8 cellular contexts compared by ENCODE assay signal in genomic region chr16:84603115-84603816, GRCh38. TPM values are rescaled to one million over a fixed set of nuclear protein-coding genes. Genes with fewer than 3 reads are reported as not detected.
DNase-seq lines count a peak whose midpoint lies in the region; FAIRE-seq and TF ChIP-seq lines count a peak whose summit lies in the region.

No MANE protein-coding gene starts in this region.

- intact Hi-C loops in OCI-LY7 (cut with micrococcal nuclease; ENCODE audit: unreplicated experiment) (no loop called here), ascending aorta (cut with DNase I) (loop anchor here (1.0 kb wide), 2 partner anchors 15 to 71 kb away; partner anchors contain the start of gene COTL1), spleen (cut with DNase I; ENCODE audit: low total_unique reads) (no loop called here)

- H3K9me2 ChIP-seq in OCI-LY7 (ENCODE audit: insufficient read depth, low read length), result no peaks in the 10 kb centered on the region

- H3K36me3 ChIP-seq in GM06990 (ENCODE audit: control insufficient read depth, insufficient read depth, low read length), result peaks cover 4% of the 10 kb centered on the region
- peaks cover 50% of the 10 kb centered on the region for H3K36me3 ChIP-seq in OCI-LY7 (ENCODE audit: insufficient read depth, low read length)
- H3K36me3 ChIP-seq in ascending aorta, result no peaks in the 10 kb centered on the region
- peaks cover 7 to 17% of the 10 kb centered on the region in 2 experiments for H3K36me3 ChIP-seq in keratinocyte (ENCODE audit: control insufficient read depth in 2 of 2, extremely low read depth in 1 of 2, insufficient read depth in 2 of 2, low read length in 2 of 2)
- H3K36me3 ChIP-seq in spleen, result peaks cover 0 to 33% (median 0%) of the 10 kb centered on the region in 6 donors

- 35 to 49% (median 44%) methylated on average over 21 to 24 of the region's 24 CpGs for WGBS in spleen, 5 donors

- dilution Hi-C loops in keratinocyte (cut with MboI; ENCODE audit: extremely low pct_ligation_motif_present, low sequenced_read_pairs), result no loop called here

- H3K4me2 ChIP-seq in OCI-LY7 (ENCODE audit: low read length) (peak overlapping the region; percentile 18; the same call in 1 of the 2 replicates), keratinocyte (ENCODE audit: control insufficient read depth, extremely low read depth, insufficient read depth, low read depth, low read length) (peak overlapping the region; percentile 1)

- no TSS peak for BruUV-seq in OCI-LY7 (replicated peaks; lab: Mats Ljungman, UMichigan)

- peak in 1 of 3 donors; percentile 41 for TF ChIP-seq POLR2A in spleen (IDR thresholded peaks at IDR 0.05)

- POLR2A ChIA-PET in OCI-LY7 (lab: Charles Lee), result interaction anchor here (0.6 to 1.6 kb wide), 3 partner anchors 11 to 95 kb away, joined by 3 to 6 read pairs (median 4); no protein-coding TSS in a partner anchor

- no peak for DNase-seq in GM06990 (ENCODE audit: extremely low read depth, insufficient read length)
- DNase-seq in OCI-LY7 (ENCODE audit: low spot score), result no peak
- peak; percentile 89 to 97 for DNase-seq in ascending aorta (ENCODE audit: low spot score in 2 of 2)
- DNase-seq in keratinocyte (ENCODE audit: low read depth, low spot score), result peak; percentile 75
- DNase-seq in spleen, result peak; percentile 91
- no peak for DNase-seq in UCSD-AML1 (lab: John Stamatoyannopoulos, UW; ENCODE audit: unreplicated experiment)
- DNase-seq in NCI-H510A (lab: John Stamatoyannopoulos, UW), result no peak
- DNase-seq in HUDEP-2 (lab: John Stamatoyannopoulos, UW; ENCODE audit: unreplicated experiment in 76 of 76), result no peak

- H4K20me1 ChIP-seq in OCI-LY7 (ENCODE audit: insufficient read depth, low read length) (peaks cover 13% of the 10 kb centered on the region; the same call in 1 of the 2 replicates), keratinocyte (ENCODE audit: control insufficient read depth, extremely low read depth, insufficient read depth, low read length) (peaks cover 28% of the 10 kb centered on the region)

- no peaks in the 10 kb centered on the region; the same call in 1 of the 2 replicates for H3K9me3 ChIP-seq in OCI-LY7 (ENCODE audit: low read length)
- no peaks in the 10 kb centered on the region for H3K9me3 ChIP-seq in ascending aorta
- H3K9me3 ChIP-seq in keratinocyte (ENCODE audit: control insufficient read depth, low read depth, low read length), result no peaks in the 10 kb centered on the region
- H3K9me3 ChIP-seq in spleen, result peaks cover 0 to 6% (median 0%) of the 10 kb centered on the region in 8 donors

- H3K9ac ChIP-seq in keratinocyte (ENCODE audit: control insufficient read depth, extremely low read depth, insufficient read depth, low read length), result peak overlapping the region; percentile 39

- H3K27ac ChIP-seq in OCI-LY7 (ENCODE audit: low read depth, low read length, poor library complexity, severe bottlenecking) (peak overlapping the region; percentile 97), ascending aorta (peak overlapping the region; percentile 63 to 64), keratinocyte (ENCODE audit: control insufficient read depth, insufficient read depth, low read length) (peak overlapping the region; percentile 73), spleen (peak overlapping the region; percentile 61 to 97 (median 94))

- TF ChIP-seq CTCF in GM06990 (IDR thresholded peaks at IDR 0.05; ENCODE audit: insufficient read depth, low read length, poor library complexity, severe bottlenecking) (no peak), OCI-LY7 (conservative IDR thresholded peaks at IDR 0.05; ENCODE audit: low read length) (no peak), ascending aorta (IDR thresholded peaks at IDR 0.05) (no peak), keratinocyte (optimal IDR thresholded peaks at IDR 0.05 in 1 of 3, IDR thresholded peaks at IDR 0.05 in 1 of 3, conservative IDR thresholded peaks at IDR 0.05 in 1 of 3; ENCODE audit: extremely low read depth in 1 of 3, insufficient read depth in 2 of 3, low read length in 3 of 3) (no peak), spleen (IDR thresholded peaks at IDR 0.05 in 8 of 11, conservative IDR thresholded peaks at IDR 0.05 in 3 of 11) (no peak)

- peaks cover 93% of the 10 kb centered on the region for H3K4me1 ChIP-seq in OCI-LY7 (ENCODE audit: insufficient read depth, low read length, poor library complexity, severe bottlenecking)
- H3K4me1 ChIP-seq in ascending aorta, result peaks cover 6 to 24% of the 10 kb centered on the region in 2 donors
- peaks cover 25% of the 10 kb centered on the region for H3K4me1 ChIP-seq in keratinocyte (ENCODE audit: control insufficient read depth, extremely low read depth, insufficient read depth, low read length)
- H3K4me1 ChIP-seq in spleen, result peaks cover 84 to 100% (median 99%) of the 10 kb centered on the region in 6 donors

- H2AFZ ChIP-seq in OCI-LY7 (ENCODE audit: low read length), result no peak overlapping the region
- H2AFZ ChIP-seq in keratinocyte (ENCODE audit: control insufficient read depth, low read length), result no peak overlapping the region

- H3K4me3 ChIP-seq in GM06990 (replicated peaks; ENCODE audit: low read depth, low read length), result peak overlapping the region; percentile 28
- no peak overlapping the region for H3K4me3 ChIP-seq in OCI-LY7 (ENCODE audit: low read depth, low read length, poor library complexity, severe bottlenecking)
- peak overlapping the region in 1 of 2 donors; percentile 36 for H3K4me3 ChIP-seq in ascending aorta
- H3K4me3 ChIP-seq in keratinocyte (ENCODE audit: control insufficient read depth in 2 of 3, extremely low read depth in 1 of 3, insufficient read depth in 2 of 3, low read depth in 1 of 3, low read length in 3 of 3), result no peak overlapping the region
- peak overlapping the region in 4 of 8 donors; percentile 3 to 57 (median 6) for H3K4me3 ChIP-seq in spleen

- CTCF ChIA-PET in OCI-LY7 (lab: Charles Lee; ENCODE audit: unreplicated experiment), result interaction anchor here (1.1 kb wide), 1 partner anchor 326 kb away, joined by 4 read pairs; no protein-coding TSS in a partner anchor

- peaks cover 3% of the 10 kb centered on the region for H3K9me1 ChIP-seq in keratinocyte (ENCODE audit: control insufficient read depth, extremely low read depth, insufficient read depth, low read length)

- H3K27me3 ChIP-seq in GM06990 (replicated peaks; ENCODE audit: control insufficient read depth, insufficient read depth, low read length) (no peaks in the 10 kb centered on the region), ascending aorta (no peaks in the 10 kb centered on the region), keratinocyte (ENCODE audit: control insufficient read depth, extremely low read depth, insufficient read depth, low read length) (no peaks in the 10 kb centered on the region), spleen (replicated peaks in 1 of 7) (no peaks in the 10 kb centered on the region)

- H3K79me2 ChIP-seq in OCI-LY7 (ENCODE audit: insufficient read depth, low read depth, low read length) (peaks cover 88% of the 10 kb centered on the region), keratinocyte (ENCODE audit: control insufficient read depth, insufficient read depth, low read length) (peaks cover 89% of the 10 kb centered on the region)

- peak; percentile 88 for FAIRE-seq in keratinocyte (lab: Jason Lieb, UNC)

RNA-seq across cellular contexts. Expression of gene COTL1, which starts 14.6 kb away (rescaled TPM):
- 119 and 125 TPM in 2 replicates for total RNA-seq in OCI-LY7 (2014; rRNA removed; shearing (Covaris generic))
- 214 and 232 TPM in 2 replicates for total RNA-seq in OCI-LY7 (2022)
- total RNA-seq in ascending aorta, result 120 TPM
- polyA plus RNA-seq in keratinocyte, result 60.2 to 197 TPM (median 116 TPM) in 3 replicates
- polyA plus RNA-seq in keratinocyte (2011; ENCODE audit: low read depth), result 24.3 TPM
- 135 and 202 TPM in 2 replicates for polyA plus RNA-seq in keratinocyte (2011; cell fraction: cytosol; rRNA removed)
- polyA plus RNA-seq in keratinocyte (2011; cell fraction: nucleus; rRNA removed), result 40.2 and 49.9 TPM in 2 replicates
- 47.5 and 313 TPM in 2 replicates for polyA plus RNA-seq in keratinocyte (2012; ENCODE audit: low replicate concordance)
- 66.0 to 188 TPM (median 80.8 TPM) in 3 replicates for polyA minus RNA-seq in keratinocyte
- polyA minus RNA-seq in keratinocyte (2011; cell fraction: cytosol; rRNA and poly(A)+ RNA removed), result 85.4 TPM
- polyA minus RNA-seq in keratinocyte (2011; cell fraction: nucleus; rRNA and poly(A)+ RNA removed), result 16.2 and 21.6 TPM in 2 replicates
- total RNA-seq in spleen, result 100 to 1,000 TPM; 284 to 655 (median 457) TPM
- 100 to 1,000 TPM; 298 to 449 (median 303) TPM for polyA plus RNA-seq in spleen

RNA-seq across cellular contexts. Expression of gene KLHL36, which starts 45.0 kb away (rescaled TPM):
- 50.1 and 58.9 TPM in 2 replicates for total RNA-seq in OCI-LY7 (2014; rRNA removed; shearing (Covaris generic))
- total RNA-seq in OCI-LY7 (2022) (66.1 and 69.0 TPM in 2 replicates), ascending aorta (65.1 TPM), spleen (10 to 100 TPM; 63.8 to 93.6 (median 73.6) TPM)
- polyA plus RNA-seq in keratinocyte (27.5 to 36.8 TPM (median 35.6 TPM) in 3 replicates), spleen (10 to 100 TPM; 17.8 to 32.7 (median 24.8) TPM)
- 16.3 TPM for polyA plus RNA-seq in keratinocyte (2011; ENCODE audit: low read depth)
- polyA plus RNA-seq in keratinocyte (2011; cell fraction: cytosol; rRNA removed), result 21.7 and 34.5 TPM in 2 replicates
- polyA plus RNA-seq in keratinocyte (2011; cell fraction: nucleus; rRNA removed), result 69.7 and 73.8 TPM in 2 replicates
- 25.8 and 35.8 TPM in 2 replicates for polyA plus RNA-seq in keratinocyte (2012; ENCODE audit: low replicate concordance)
- polyA minus RNA-seq in keratinocyte, result 43.4 to 52.8 TPM (median 49.9 TPM) in 3 replicates
- 85.8 TPM for polyA minus RNA-seq in keratinocyte (2011; cell fraction: cytosol; rRNA and poly(A)+ RNA removed)
- polyA minus RNA-seq in keratinocyte (2011; cell fraction: nucleus; rRNA and poly(A)+ RNA removed), result 72.9 and 83.9 TPM in 2 replicates

Comparison
In these comparisons a context has a peak if more than half of its experiments do, and no peak if none do; other contexts are left out.
1. DNase-seq: peak in ascending aorta (2 of 2), keratinocyte (single experiment) and spleen (single experiment); none in GM06990 (single experiment), OCI-LY7 (single experiment), UCSD-AML1 (single experiment), NCI-H510A (single experiment) and HUDEP-2 (0 of 76).
2. Peak in every context shown above with its lines, with median percentiles within 50 percentile points of each other: H3K27ac ChIP-seq.